ENCODE assay signal across 9 cellular contexts in genomic region chr7:140625908-140626868, GRCh38. TPM values are rescaled to one million over a fixed set of nuclear protein-coding genes. Genes with fewer than 3 reads are reported as not detected.
A peak's percentile ranks its signal among the peaks of the same experiment; 100 is the strongest.
DNase-seq lines count a peak whose midpoint lies in the region; ATAC-seq and TF ChIP-seq lines count a peak whose summit lies in the region.
"Had no signal": no experiment of that assay in that cellular context is flagged by ENCODE, and none has a peak within 500 bp of the region (broad histone marks: within the 10 kb centered on the region; RNA-seq: fewer than 3 reads in every experiment).

No MANE protein-coding gene starts in this region.

- no peaks in the 10 kb centered on the region for H3K36me3 Mint-ChIP-seq in activated CD8-positive, alpha-beta T cell treated with anti-CD3 and anti-CD28 coated beads for 36 hours (ENCODE audit: low read depth)

- no peak overlapping the region for H3K4me3 Mint-ChIP-seq in activated CD8-positive, alpha-beta T cell treated with anti-CD3 and anti-CD28 coated beads for 36 hours
- H3K4me3 Mint-ChIP-seq: IgD-negative memory B cell had no signal

- H2AFZ ChIP-seq in OCI-LY7 (ENCODE audit: low read length) = no peak overlapping the region

- no peak for ATAC-seq in activated CD8-positive, alpha-beta T cell treated with anti-CD3 and anti-CD28 coated beads for 36 hours
- no peak for ATAC-seq in GM18868 (IDR thresholded peaks at IDR 0.05; ENCODE audit: unreplicated experiment)

- H3K4me2 ChIP-seq in OCI-LY7 (ENCODE audit: low read length) = no peak overlapping the region

- BruUV-seq in OCI-LY7 (replicated peaks; lab: Mats Ljungman, UMichigan) = no TSS peak

- no peaks in the 10 kb centered on the region for H4K20me1 ChIP-seq in OCI-LY7 (ENCODE audit: insufficient read depth, low read length)

- no peaks in the 10 kb centered on the region for H3K9me2 ChIP-seq in OCI-LY7 (ENCODE audit: insufficient read depth, low read length)

- H3K4me1 ChIP-seq in OCI-LY7 (ENCODE audit: insufficient read depth, low read length, poor library complexity, severe bottlenecking) = no peaks in the 10 kb centered on the region

- intact Hi-C loops in head of caudate nucleus (cut with DNase I) = no loop called here
- intact Hi-C loops in posterior cingulate gyrus (cut with DNase I) = no loop called here
- intact Hi-C loops in activated CD8-positive, alpha-beta T cell treated with anti-CD3 and anti-CD28 coated beads for 36 hours (cut with micrococcal nuclease) = no loop called here
- intact Hi-C loops in OCI-LY7 (cut with micrococcal nuclease; ENCODE audit: unreplicated experiment) = no loop called here

- H3K9me3 Mint-ChIP-seq in activated CD8-positive, alpha-beta T cell treated with anti-CD3 and anti-CD28 coated beads for 36 hours = no peaks in the 10 kb centered on the region
- H3K9me3 Mint-ChIP-seq: IgD-negative memory B cell had no signal

- CTCF ChIA-PET in activated CD8-positive, alpha-beta T cell treated with anti-CD3 and anti-CD28 coated beads for 36 hours (lab: Charles Lee) = no interaction called here
- CTCF ChIA-PET in OCI-LY7 (lab: Charles Lee; ENCODE audit: unreplicated experiment) = no interaction called here

- no peak for TF ChIP-seq CTCF in activated CD8-positive, alpha-beta T cell treated with anti-CD3 and anti-CD28 coated beads for 36 hours (IDR thresholded peaks at IDR 0.05)
- no peak for TF ChIP-seq CTCF in OCI-LY7 (conservative IDR thresholded peaks at IDR 0.05; ENCODE audit: low read length)

- H3K9me3 ChIP-seq in OCI-LY7 (ENCODE audit: low read length) = no peaks in the 10 kb centered on the region

- no peaks in the 10 kb centered on the region for H3K36me3 ChIP-seq in OCI-LY7 (ENCODE audit: insufficient read depth, low read length)

- H3K27ac Mint-ChIP-seq in activated CD8-positive, alpha-beta T cell treated with anti-CD3 and anti-CD28 coated beads for 36 hours = no peak overlapping the region

- H3K4me3 ChIP-seq in OCI-LY7 (ENCODE audit: low read depth, low read length, poor library complexity, severe bottlenecking) = no peak overlapping the region

- DNase-seq in HCEC 1CT (peak; percentile 73), SW 1271 (lab: John Stamatoyannopoulos, UW) (peak; percentile 77 to 86), head of caudate nucleus (peak in 41 of 42 donors; percentile 30 to 83 (median 64)), posterior cingulate gyrus (peak; percentile 35 to 91 (median 60)), OCI-LY7 (ENCODE audit: low spot score) (no peak), NCI-H187 treated with DMSO at 0.1 percent for 48 hours (lab: John Stamatoyannopoulos, UW) (no peak)
- no peak for DNase-seq in activated CD8-positive, alpha-beta T cell treated with anti-CD3 and anti-CD28 coated beads for 36 hours

- H3K27me3 Mint-ChIP-seq in activated CD8-positive, alpha-beta T cell treated with anti-CD3 and anti-CD28 coated beads for 36 hours = peaks cover 3% of the 10 kb centered on the region
- H3K27me3 Mint-ChIP-seq: IgD-negative memory B cell had no signal

- H3K27ac ChIP-seq in OCI-LY7 (ENCODE audit: low read depth, low read length, poor library complexity, severe bottlenecking) = no peak overlapping the region

- POLR2A ChIA-PET in activated CD8-positive, alpha-beta T cell treated with anti-CD3 and anti-CD28 coated beads for 36 hours (lab: Charles Lee) = interaction anchor here (0.6 kb wide), 1 partner anchor 64 kb away, joined by 3 read pairs; no protein-coding TSS in a partner anchor
- POLR2A ChIA-PET in OCI-LY7 (lab: Charles Lee) = no interaction called here

- no peaks in the 10 kb centered on the region for H3K79me2 ChIP-seq in OCI-LY7 (ENCODE audit: insufficient read depth, low read depth, low read length)

- H3K4me1 Mint-ChIP-seq in activated CD8-positive, alpha-beta T cell treated with anti-CD3 and anti-CD28 coated beads for 36 hours (ENCODE audit: low read depth) = no peaks in the 10 kb centered on the region

RNA-seq across cellular contexts. Expression of gene DENND2A, which starts 14.4 kb away (rescaled TPM):
- total RNA-seq in activated CD8-positive, alpha-beta T cell treated with anti-CD3 and anti-CD28 coated beads for 36 hours = not detected
- total RNA-seq in OCI-LY7 (2014; rRNA removed; shearing (Covaris generic)) = 0.35 and 0.59 TPM in 2 replicates
- total RNA-seq in OCI-LY7 (2022) = 0.13 TPM in 1 of 2 replicates, not detected in the other

RNA-seq across cellular contexts. Expression of gene ADCK2, which starts 46.6 kb away (rescaled TPM):
- 10 to 100 TPM; 20.0 to 21.5 TPM for total RNA-seq in activated CD8-positive, alpha-beta T cell treated with anti-CD3 and anti-CD28 coated beads for 36 hours
- total RNA-seq in OCI-LY7 (2014; rRNA removed; shearing (Covaris generic)) = 56.9 and 60.2 TPM in 2 replicates
- 41.1 and 45.8 TPM in 2 replicates for total RNA-seq in OCI-LY7 (2022)

Comparison
In these comparisons a context has a peak if more than half of its experiments do, and no peak if none do; other contexts are left out.
1. DNase-seq: peak in HCEC 1CT (single experiment), SW 1271 (2 of 2), head of caudate nucleus (41 of 42) and posterior cingulate gyrus (10 of 10); none in activated CD8-positive, alpha-beta T cell treated with anti-CD3 and anti-CD28 coated beads for 36 hours (single experiment), OCI-LY7 (single experiment) and NCI-H187 treated with DMSO at 0.1 percent for 48 hours (single experiment).